In genomic region chr19:40305403-40305802, GRCh38 we compare ENCODE assay signal across 9 cellular contexts. TPM values are rescaled to one million over a fixed set of nuclear protein-coding genes. Genes with fewer than 3 reads are reported as not detected.
DNase-seq lines count a peak whose midpoint lies in the region; ATAC-seq and TF ChIP-seq lines count a peak whose summit lies in the region.
"Had no signal": no experiment of that assay in that cellular context is flagged by ENCODE, and none has a peak within 500 bp of the region (broad histone marks: within the 10 kb centered on the region; RNA-seq: fewer than 3 reads in every experiment).

No MANE protein-coding gene starts in this region.

- TF ChIP-seq POLR2A in Peyer's patch (IDR thresholded peaks at IDR 0.05) = no peak

- H4K20me1 ChIP-seq in KMS-11 (ENCODE audit: insufficient read depth) (no peaks in the 10 kb centered on the region), fibroblast of lung (ENCODE audit: control insufficient read depth, extremely low read depth, insufficient read depth, low read length) (no peaks in the 10 kb centered on the region)

- peak; percentile 91 for TF ChIP-seq CTCF in KMS-11 (conservative IDR thresholded peaks at IDR 0.05; ENCODE audit: low read depth, low read length)
- TF ChIP-seq CTCF in Peyer's patch (IDR thresholded peaks at IDR 0.05) = peak; percentile 70 to 80 (median 76)
- peak; percentile 71 to 75 for TF ChIP-seq CTCF in fibroblast of lung (conservative IDR thresholded peaks at IDR 0.05 in 1 of 2, IDR thresholded peaks at IDR 0.05 in 1 of 2; ENCODE audit: low read depth in 1 of 2, low read length in 2 of 2)

- DNase-seq in D341Med (ENCODE audit: low spot score) (peak; percentile 82), Peyer's patch (peak; percentile 65 to 88 (median 70)), fibroblast of lung (ENCODE audit: low read depth in 2 of 2) (peak; percentile 82 to 93), non-pigmented ciliary epithelial cell (ENCODE audit: low read depth) (peak; percentile 78), superior temporal gyrus (ENCODE audit: extremely low spot score) (peak; percentile 93)
- peak; percentile 64 for DNase-seq in activated T-cell treated with anti-CD3 and anti-CD28 coated beads, Interleukin-2, amount 50 U/mL, for 24 hours

- no peaks in the 10 kb centered on the region for H3K4me1 ChIP-seq in KMS-11 (ENCODE audit: low read depth, poor library complexity, severe bottlenecking)
- no peaks in the 10 kb centered on the region for H3K4me1 ChIP-seq in Peyer's patch
- H3K4me1 ChIP-seq in fibroblast of lung (ENCODE audit: control insufficient read depth, extremely low read depth, insufficient read depth, low read length) = no peaks in the 10 kb centered on the region

- no peaks in the 10 kb centered on the region for H3K9me3 Mint-ChIP-seq in activated T-cell treated with anti-CD3 and anti-CD28 coated beads, Interleukin-2, amount 50 U/mL, for 24 hours
- H3K9me3 Mint-ChIP-seq: T-helper 1 cell treated with Interleukin-12 subunit alpha and Interleukin-12 subunit beta and Interleukin-4 antibody, amounts not matched to agents 30 μg/mL and 1 μg/mL, for 36 hours had no signal

- no peak overlapping the region for H3K27ac Mint-ChIP-seq in activated T-cell treated with anti-CD3 and anti-CD28 coated beads, Interleukin-2, amount 50 U/mL, for 24 hours
- H3K27ac Mint-ChIP-seq: T-helper 1 cell treated with Interleukin-12 subunit alpha and Interleukin-12 subunit beta and Interleukin-4 antibody, amounts not matched to agents 30 μg/mL and 1 μg/mL, for 36 hours had no signal

- H3K36me3 Mint-ChIP-seq in activated T-cell treated with anti-CD3 and anti-CD28 coated beads, Interleukin-2, amount 50 U/mL, for 24 hours (ENCODE audit: low read depth) = no peaks in the 10 kb centered on the region

- H2AFZ ChIP-seq in KMS-11 (ENCODE audit: low read depth) (no peak overlapping the region), fibroblast of lung (ENCODE audit: low read length) (no peak overlapping the region)

- H3K4me2 ChIP-seq in KMS-11 = no peak overlapping the region
- H3K4me2 ChIP-seq in fibroblast of lung (ENCODE audit: extremely low read depth, insufficient read depth, low read length) = no peak overlapping the region

- no peaks in the 10 kb centered on the region for H3K27me3 Mint-ChIP-seq in activated T-cell treated with anti-CD3 and anti-CD28 coated beads, Interleukin-2, amount 50 U/mL, for 24 hours

- H3K9me3 ChIP-seq in Peyer's patch = no peaks in the 10 kb centered on the region
- H3K9me3 ChIP-seq in fibroblast of lung (ENCODE audit: control insufficient read depth, insufficient read depth, low read depth, low read length) = no peaks in the 10 kb centered on the region

- H3K9ac ChIP-seq in KMS-11 (no peak overlapping the region), fibroblast of lung (ENCODE audit: insufficient read depth, low read length) (no peak overlapping the region)

- H3K27me3 ChIP-seq in KMS-11 (ENCODE audit: insufficient read depth, low read depth) (no peaks in the 10 kb centered on the region), Peyer's patch (no peaks in the 10 kb centered on the region), fibroblast of lung (ENCODE audit: control insufficient read depth, insufficient read depth, low read length) (no peaks in the 10 kb centered on the region)

- H3K27ac ChIP-seq in KMS-11 = no peak overlapping the region
- H3K27ac ChIP-seq in Peyer's patch = no peak overlapping the region
- no peak overlapping the region for H3K27ac ChIP-seq in fibroblast of lung (ENCODE audit: insufficient read depth, low read length)

- no peaks in the 10 kb centered on the region for H3K36me3 ChIP-seq in KMS-11 (ENCODE audit: insufficient read depth)
- no peaks in the 10 kb centered on the region for H3K36me3 ChIP-seq in Peyer's patch
- H3K36me3 ChIP-seq in fibroblast of lung (ENCODE audit: control insufficient read depth, insufficient read depth, low read length) = no peaks in the 10 kb centered on the region

- H3K4me3 Mint-ChIP-seq in activated T-cell treated with anti-CD3 and anti-CD28 coated beads, Interleukin-2, amount 50 U/mL, for 24 hours = no peak overlapping the region
- H3K4me3 Mint-ChIP-seq: T-helper 1 cell treated with Interleukin-12 subunit alpha and Interleukin-12 subunit beta and Interleukin-4 antibody, amounts not matched to agents 30 μg/mL and 1 μg/mL, for 36 hours had no signal

- ATAC-seq in GM18868 (IDR thresholded peaks at IDR 0.05; ENCODE audit: unreplicated experiment) = no peak

- H3K79me2 ChIP-seq in KMS-11 (ENCODE audit: insufficient read depth, low read depth) (no peaks in the 10 kb centered on the region), fibroblast of lung (ENCODE audit: control insufficient read depth, insufficient read depth, low read length) (no peaks in the 10 kb centered on the region)

- H3K4me1 Mint-ChIP-seq in activated T-cell treated with anti-CD3 and anti-CD28 coated beads, Interleukin-2, amount 50 U/mL, for 24 hours (ENCODE audit: low read depth) = peaks cover 2% of the 10 kb centered on the region

- H3K4me3 ChIP-seq in KMS-11 (IDR thresholded peaks at IDR 0.05; ENCODE audit: insufficient read depth, low read depth, low read length) (no peak overlapping the region), Peyer's patch (no peak overlapping the region), fibroblast of lung (replicated peaks in 1 of 4; ENCODE audit: control extremely low read depth in 1 of 4, insufficient read depth in 1 of 4, low read depth in 3 of 4, low read length in 4 of 4) (no peak overlapping the region)

RNA-seq across cellular contexts. Expression of gene AKT2, which starts 20.3 kb away (rescaled TPM):
- 100 to 1,000 TPM in 2 of 4 donors, 10 to 100 TPM in 2; 67.1 to 146 (median 100) TPM for total RNA-seq in Peyer's patch
- total RNA-seq in fibroblast of lung = 58.3 and 76.0 TPM in 2 replicates
- polyA plus RNA-seq in fibroblast of lung = 81.5 and 104 TPM in 2 replicates
- 99.0 and 115 TPM in 2 replicates for polyA plus RNA-seq in fibroblast of lung (2012)
- polyA minus RNA-seq in fibroblast of lung (ENCODE audit: low replicate concordance) = 333 and 352 TPM in 2 replicates

RNA-seq across cellular contexts. Expression of gene C19orf47, which starts 42.8 kb away (rescaled TPM):
- total RNA-seq in Peyer's patch = 10 to 100 TPM in 2 of 4 donors, 1 to 10 TPM in 2; 5.8 to 11.3 (median 9.9) TPM
- total RNA-seq in fibroblast of lung = 4.4 and 5.1 TPM in 2 replicates
- polyA plus RNA-seq in fibroblast of lung = 9.1 and 10.8 TPM in 2 replicates
- 8.9 and 11.5 TPM in 2 replicates for polyA plus RNA-seq in fibroblast of lung (2012)
- 33.8 and 52.6 TPM in 2 replicates for polyA minus RNA-seq in fibroblast of lung (ENCODE audit: low replicate concordance)

RNA-seq across cellular contexts. Expression of gene PLD3, which starts 43.1 kb away (rescaled TPM):
- total RNA-seq in Peyer's patch (100 to 1,000 TPM in 3 of 4 donors, 10 to 100 TPM in 1; 61.9 to 210 (median 162) TPM), fibroblast of lung (173 and 230 TPM in 2 replicates)
- 158 and 208 TPM in 2 replicates for polyA plus RNA-seq in fibroblast of lung
- 235 and 312 TPM in 2 replicates for polyA plus RNA-seq in fibroblast of lung (2012)
- polyA minus RNA-seq in fibroblast of lung (ENCODE audit: low replicate concordance) = 558 and 869 TPM in 2 replicates
